Comparison of ENCODE assay signal across 1 cellular context in genomic region chr12:93356214-93356613, GRCh38.
TF ChIP-seq lines count a peak whose summit lies in the region.

No MANE protein-coding gene starts in this region.

TF ChIP-seq in K562, 482 proteins besides CTCF, POLR2A, EP300 and RAD21 (continued from another document and continues in another):
- TF ChIP-seq ZNF592 (IDR thresholded peaks at IDR 0.05) (peak; percentile 74), ZNF384 (IDR thresholded peaks at IDR 0.05; ENCODE audit: low read depth, low read length) (no peak), MAZ (CRISPR knock-in tag; conservative IDR thresholded peaks at IDR 0.05 in 1 of 2, IDR thresholded peaks at IDR 0.05 in 1 of 2) (0 out of 4 replicates have a peak, but pooled peaks of 1 of the 2 experiments have one; percentile 22), DNMT1 (IDR thresholded peaks at IDR 0.05) (no peak), KLF16 (IDR thresholded peaks at IDR 0.05) (no peak), ZNF140 (CRISPR knock-in tag; IDR thresholded peaks at IDR 0.05) (no peak), GMEB1 (CRISPR knock-in tag; IDR thresholded peaks at IDR 0.05) (no peak), CREB5 (CRISPR knock-in tag; IDR thresholded peaks at IDR 0.05) (no peak), CHAMP1 (IDR thresholded peaks at IDR 0.05) (peak; percentile 68; the same call in 1 of the 2 replicates), E2F4 (CRISPR knock-in tag; IDR thresholded peaks at IDR 0.05; ENCODE audit: low read depth) (no peak), ZNF766 (CRISPR knock-in tag; conservative IDR thresholded peaks at IDR 0.05) (no peak), EP400 (IDR thresholded peaks at IDR 0.05) (peak; percentile 49), GTF2A2 (tag; IDR thresholded peaks at IDR 0.05) (no peak), ZNF780A (CRISPR knock-in tag; IDR thresholded peaks at IDR 0.05) (no peak), E2F6 (IDR thresholded peaks at IDR 0.05; ENCODE audit: borderline replicate concordance in 1 of 2, extremely low read depth in 1 of 2, insufficient read depth in 1 of 2, insufficient read length in 1 of 2, low read depth in 1 of 2, low read length in 1 of 2, poor library complexity in 1 of 2, severe bottlenecking in 1 of 2) (peak in 1 of 2 experiments; percentile 61), HOMEZ (CRISPR knock-in tag; IDR thresholded peaks at IDR 0.05) (no peak), ELF2 (CRISPR knock-in tag; IDR thresholded peaks at IDR 0.05) (no peak), TCF7L2 (IDR thresholded peaks at IDR 0.05; ENCODE audit: low read depth, low read length) (no peak), CREB3 (tag; conservative IDR thresholded peaks at IDR 0.05; ENCODE audit: low read depth) (no peak), MGA (IDR thresholded peaks at IDR 0.05) (peak; percentile 66), ZBTB43 (CRISPR knock-in tag; IDR thresholded peaks at IDR 0.05) (no peak)
